Comparison of ENCODE assay signal across 32 cellular contexts in genomic region chr20:37881601-37882343, GRCh38. TPM values are rescaled to one million over a fixed set of nuclear protein-coding genes. Genes with fewer than 3 reads are reported as not detected.
DNase-seq lines count a peak whose midpoint lies in the region; FAIRE-seq and TF ChIP-seq lines count a peak whose summit lies in the region.
"Had no signal": no experiment of that assay in that cellular context is flagged by ENCODE, and none has a peak within 500 bp of the region (broad histone marks: within the 10 kb centered on the region; RNA-seq: fewer than 3 reads in every experiment).

No MANE protein-coding gene starts in this region.

- H2BK15ac ChIP-seq in H1 (ENCODE audit: low read length) = no peak overlapping the region

- no peak overlapping the region; the same call in 1 of the 2 replicates for H4K8ac ChIP-seq in H1 (ENCODE audit: extremely low read depth, insufficient read depth, low read length)

- CTCF ChIA-PET in H1 (lab: Charles Lee; ENCODE audit: partially characterized antibody) = interaction anchor here (0.6 to 2.6 kb wide), 6 partner anchors 10 to 295 kb away, joined by 3 to 9 read pairs (median 4); no protein-coding TSS in a partner anchor

- no peak overlapping the region for H2BK5ac ChIP-seq in H1 (ENCODE audit: low read depth, low read length)

- H3K27me3 ChIP-seq in H1 (replicated peaks in 1 of 4; ENCODE audit: control insufficient read depth in 3 of 4, extremely low read depth in 1 of 4, insufficient read depth in 3 of 4, low read length in 3 of 4) = 0 out of 7 replicates have a peak, but pooled peaks cover 0 to 2% (median 0%) of the 10 kb centered on the region in 4 experiments
- peaks cover 0 to 4% (median 0%) of the 10 kb centered on the region in 4 donors for H3K27me3 ChIP-seq in esophagus muscularis mucosa
- H3K27me3 ChIP-seq: adrenal gland, BLaER1, brain microvascular endothelial cell, ovary, stomach had no signal

- no peak overlapping the region for H2BK20ac ChIP-seq in H1 (ENCODE audit: low read length)

- no peak overlapping the region for H3K23ac ChIP-seq in H1 (ENCODE audit: insufficient read length)

- TF ChIP-seq POLR2A in H1 (IDR thresholded peaks at IDR 0.05; ENCODE audit: control extremely low read depth in 1 of 2, low read depth in 2 of 2, low read length in 2 of 2) (no peak), esophagus muscularis mucosa (IDR thresholded peaks at IDR 0.05; ENCODE audit: low read depth) (no peak)

- intact Hi-C loops in esophagus muscularis mucosa (cut with DNase I) = no loop called here

- H3K36me3 Mint-ChIP-seq in type B pancreatic cell = no peaks in the 10 kb centered on the region
- H3K36me3 Mint-ChIP-seq: mesothelial cell of epicardium; naive thymus-derived CD8-positive, alpha-beta T cell had no signal

- no peak overlapping the region for H2AK5ac ChIP-seq in H1 (ENCODE audit: low read depth, low read length)

- H3K4me1 ChIP-seq in H1 (replicated peaks in 1 of 4; ENCODE audit: control insufficient read depth in 3 of 4, insufficient read depth in 4 of 4, low read length in 3 of 4) = peaks cover 0 to 3% (median 0%) of the 10 kb centered on the region in 4 experiments; a peak in 1 of 7 replicates
- peaks cover 5 to 16% (median 7%) of the 10 kb centered on the region in 4 donors for H3K4me1 ChIP-seq in esophagus muscularis mucosa
- H3K4me1 ChIP-seq: adrenal gland, tibial artery had no signal

- H3K56ac ChIP-seq in H1 (replicated peaks; ENCODE audit: insufficient read length, low read depth, low read length) = no peak overlapping the region

- no peak overlapping the region for H4K5ac ChIP-seq in H1 (ENCODE audit: insufficient read length, low read depth, low read length)

- 93% methylated on average over 21 of the region's 22 CpGs; no CpG with 5 or more reads in 1 of the 2 experiments for WGBS in H1 (ENCODE audit: extremely low coverage in 1 of 2, insufficient coverage in 1 of 2, insufficient read length in 1 of 2, insufficient replicate concordance in 2 of 2, low coverage in 1 of 2, low lambda C conversion rate in 2 of 2, missing lambda C conversion rate in 1 of 2), 2 experiments
- WGBS in esophagus muscularis mucosa = 86% methylated on average over 21 of the region's 22 CpGs

- H4K20me1 ChIP-seq in H1 (replicated peaks in 1 of 2; ENCODE audit: control insufficient read depth in 1 of 2, insufficient read depth in 2 of 2, low read length in 2 of 2) = no peaks in the 10 kb centered on the region
- H4K20me1 ChIP-seq: BLaER1 had no signal

- no peak for TF ChIP-seq EP300 in H1 (IDR thresholded peaks at IDR 0.05; ENCODE audit: borderline replicate concordance in 1 of 2, low read depth in 2 of 2, low read length in 2 of 2)
- TF ChIP-seq EP300 in esophagus muscularis mucosa (IDR thresholded peaks at IDR 0.05) = no peak

- no peak overlapping the region for H3K9ac ChIP-seq in H1 (replicated peaks in 1 of 4; ENCODE audit: extremely low read depth in 1 of 4, low read depth in 3 of 4, low read length in 3 of 4)
- H3K9ac ChIP-seq: BLaER1 had no signal

- H3K18ac ChIP-seq in H1 (ENCODE audit: extremely low read depth, low read length) = no peak overlapping the region; the same call in 1 of the 2 replicates

- H3K4me3 ChIP-seq in H1 (ENCODE audit: extremely low read depth in 1 of 4, insufficient read depth in 2 of 4, low read depth in 3 of 4, low read length in 4 of 4) (no peak overlapping the region), esophagus muscularis mucosa (no peak overlapping the region)
- H3K4me3 ChIP-seq: adrenal gland, BLaER1, ovary, PC-9, stomach, tibial artery had no signal

- H3K27ac ChIP-seq in H1 (ENCODE audit: low read depth, low read length) (no peak overlapping the region), esophagus muscularis mucosa (replicated peaks in 1 of 4) (no peak overlapping the region)
- H3K27ac ChIP-seq: adrenal gland, BLaER1, brain microvascular endothelial cell, epithelial cell of prostate, ovary, PC-9, stomach, tibial artery had no signal

- H2BK120ac ChIP-seq in H1 (replicated peaks; ENCODE audit: low read depth, low read length) = no peak overlapping the region

- H3K4me3 Mint-ChIP-seq in type B pancreatic cell = no peak overlapping the region
- H3K4me3 Mint-ChIP-seq: activated naive CD4-positive, alpha-beta T cell treated with anti-CD3 and anti-CD28 coated beads for 36 hours; activated T-helper 1 cell treated with anti-CD3 and anti-CD28 coated beads, Interleukin-12 subunit alpha, Interleukin-12 subunit beta, Interleukin-2, Interleukin-4 antibody, amounts not matched to agents 30 ng/mL and 10 ng/mL and 1 ng/mL, durations not matched to agents 14 hours and 24 hours and 36 hours; IgD-negative memory B cell; mesothelial cell of epicardium; naive thymus-derived CD8-positive, alpha-beta T cell had no signal

- TF ChIP-seq CTCF in H1 (IDR thresholded peaks at IDR 0.05; ENCODE audit: control extremely low read depth in 1 of 3, insufficient read depth in 1 of 3, low read depth in 1 of 3, low read length in 3 of 3) (no peak), type B pancreatic cell (conservative IDR thresholded peaks at IDR 0.05) (no peak), esophagus muscularis mucosa (IDR thresholded peaks at IDR 0.05) (no peak)

- H3K14ac ChIP-seq in H1 (ENCODE audit: insufficient read length) = no peak overlapping the region

- H3K27ac Mint-ChIP-seq in type B pancreatic cell = peak overlapping the region; percentile 42
- H3K27ac Mint-ChIP-seq: activated naive CD4-positive, alpha-beta T cell treated with anti-CD3 and anti-CD28 coated beads for 36 hours; activated T-helper 1 cell treated with anti-CD3 and anti-CD28 coated beads, Interleukin-12 subunit alpha, Interleukin-12 subunit beta, Interleukin-2, Interleukin-4 antibody, amounts not matched to agents 30 ng/mL and 10 ng/mL and 1 ng/mL, durations not matched to agents 14 hours and 24 hours and 36 hours; IgD-negative memory B cell; mesothelial cell of epicardium had no signal

- H3K36me3 ChIP-seq in H1 (ENCODE audit: control insufficient read depth in 2 of 4, insufficient read depth in 4 of 4, low read length in 3 of 4) = no peaks in the 10 kb centered on the region
- H3K36me3 ChIP-seq in esophagus muscularis mucosa = no peaks in the 10 kb centered on the region
- H3K36me3 ChIP-seq: adrenal gland, BLaER1, brain microvascular endothelial cell, ovary, stomach, tibial artery had no signal

- H3K9me3 ChIP-seq in H1 (ENCODE audit: insufficient read depth in 2 of 2, low read depth in 1 of 2, low read length in 1 of 2) = no peaks in the 10 kb centered on the region
- H3K9me3 ChIP-seq in esophagus muscularis mucosa = no peaks in the 10 kb centered on the region
- H3K9me3 ChIP-seq: adrenal gland, BLaER1, Caco-2, ovary, stomach, tibial artery had no signal

- no peak for TF ChIP-seq RAD21 in H1 (IDR thresholded peaks at IDR 0.05 in 1 of 2, conservative IDR thresholded peaks at IDR 0.05 in 1 of 2; ENCODE audit: low read depth in 2 of 2, low read length in 2 of 2)

- H4K91ac ChIP-seq in H1 (replicated peaks; ENCODE audit: insufficient read length, low read length) = no peak overlapping the region

- no peaks in the 10 kb centered on the region for H3K79me2 ChIP-seq in H1 (ENCODE audit: control insufficient read depth in 1 of 2, insufficient read depth in 2 of 2, low read length in 2 of 2)

- no peak overlapping the region for H3K4me2 ChIP-seq in H1 (ENCODE audit: insufficient read depth in 1 of 2, low read depth in 2 of 2, low read length in 2 of 2)
- H3K4me2 ChIP-seq: BLaER1, PC-9 had no signal

- H3K4ac ChIP-seq in H1 (replicated peaks; ENCODE audit: insufficient read length, low read depth, low read length) = no peak overlapping the region

- no peak overlapping the region for H2AFZ ChIP-seq in H1 (ENCODE audit: low read length)
- H2AFZ ChIP-seq: PC-9 had no signal

- no peaks in the 10 kb centered on the region for H3K27me3 Mint-ChIP-seq in type B pancreatic cell
- H3K27me3 Mint-ChIP-seq: IgD-negative memory B cell had no signal

- FAIRE-seq in H1 (lab: Jason Lieb, UNC) = no peak
- FAIRE-seq: H54, small intestine had no signal

- H2BK12ac ChIP-seq in H1 (ENCODE audit: low read depth, low read length) = 0 out of 2 replicates have a peak overlapping the region, but pooled peaks have one; percentile 17

- POLR2A ChIA-PET in H1 (lab: Charles Lee; ENCODE audit: partially characterized antibody) = no interaction called here

- H3K23me2 ChIP-seq in H1 (ENCODE audit: low read depth, low read length) = no peaks in the 10 kb centered on the region

- H3K4me1 Mint-ChIP-seq in type B pancreatic cell (ENCODE audit: unreplicated experiment) = peaks cover 29% of the 10 kb centered on the region
- H3K4me1 Mint-ChIP-seq: IgD-negative memory B cell had no signal

- H3K9me3 Mint-ChIP-seq in type B pancreatic cell = no peaks in the 10 kb centered on the region
- H3K9me3 Mint-ChIP-seq: activated naive CD4-positive, alpha-beta T cell treated with anti-CD3 and anti-CD28 coated beads for 36 hours; activated T-helper 1 cell treated with anti-CD3 and anti-CD28 coated beads, Interleukin-12 subunit alpha, Interleukin-12 subunit beta, Interleukin-2, Interleukin-4 antibody, amounts not matched to agents 30 ng/mL and 10 ng/mL and 1 ng/mL, durations not matched to agents 14 hours and 24 hours and 36 hours; IgD-negative memory B cell; mesothelial cell of epicardium; naive thymus-derived CD8-positive, alpha-beta T cell had no signal

- H3K79me1 ChIP-seq in H1 (ENCODE audit: low read depth, low read length) = no peaks in the 10 kb centered on the region

- DNase-seq in NCI-H82 (lab: John Stamatoyannopoulos, UW) (peak; percentile 44), NCI-H82 treated with DMSO at 0.1 percent for 48 hours (lab: John Stamatoyannopoulos, UW; ENCODE audit: unreplicated experiment) (no peak), NCI-H69 (lab: John Stamatoyannopoulos, UW) (peak; percentile 72), H1 (ENCODE audit: low read depth in 1 of 2, low spot score in 2 of 2) (no peak), type B pancreatic cell (ENCODE audit: extremely low spot score, unreplicated experiment) (no peak), esophagus muscularis mucosa (ENCODE audit: extremely low spot score) (no peak)
- DNase-seq in effector CD4-positive, alpha-beta T cell = no peak
- DNase-seq: ACHN; activated CD4-positive, alpha-beta T cell treated with anti-CD3 and anti-CD28 coated beads, Interleukin-2, amount 50 U/mL, for 4 hours; activated naive CD4-positive, alpha-beta T cell treated with anti-CD3 and anti-CD28 coated beads for 36 hours; adrenal gland; brain microvascular endothelial cell; head of caudate nucleus; naive thymus-derived CD8-positive, alpha-beta T cell; NCI-H2029; NK-92 treated with Interleukin-12 subunit alpha and Interleukin-12 subunit beta, amount 100 ng/mL, for 24 hours; ovary; stimulated activated CD4-positive, alpha-beta T cell treated with anti-CD3 and anti-CD28 coated beads, Interleukin-1b, Interleukin-23, amount 100 ng/mL, for 48 hours; stimulated activated CD8-positive, alpha-beta memory T cell treated with anti-CD3 and anti-CD28 coated beads, Interleukin-4, amount 100 ng/mL, for 48 hours; stomach; SW 1271; tibial artery had no signal

RNA-seq across cellular contexts. Expression of gene VSTM2L, which starts 21.2 kb away (rescaled TPM):
- total RNA-seq in H1 (2021; fragmentation: NEBNext Ultra II Directional; extraction: Animal tissue kit (Norgen Biotek cat#: 25700)) = 1.3 and 1.6 TPM in 2 replicates
- polyA plus RNA-seq in H1 (2011; rRNA removed) = 2.6 and 3.2 TPM in 2 replicates
- 1.8 TPM for polyA plus RNA-seq in H1 (2011; cell fraction: cytosol; rRNA removed)
- polyA plus RNA-seq in H1 (2011; cell fraction: nucleus; rRNA removed) = 1.5 TPM
- 0.87 to 2.5 TPM (median 1.9 TPM) in 4 replicates for polyA plus RNA-seq in H1 (2012, experiment 1 of 2)
- polyA plus RNA-seq in H1 (2012, experiment 2 of 2) = 1.5 TPM
- polyA plus RNA-seq in H1 (2013, experiment 1 of 2) = 1.6 TPM
- 1.7 TPM for polyA plus RNA-seq in H1 (2013, experiment 2 of 2)
- polyA minus RNA-seq in H1 (2011; rRNA and poly(A)+ RNA removed) = 0.27 and 0.32 TPM in 2 replicates
- polyA minus RNA-seq in H1 (2011; cell fraction: cytosol; rRNA and poly(A)+ RNA removed) = not detected
- polyA minus RNA-seq in H1 (2011; cell fraction: nucleus; rRNA and poly(A)+ RNA removed) = 0.60 TPM
- total RNA-seq in type B pancreatic cell (ENCODE audit: low replicate concordance) = 11.4 and 11.6 TPM in 2 replicates
- 10 to 100 TPM in 2 of 4 donors, 1 to 10 TPM in 2; 7.5 to 11.7 (median 10.1) TPM for total RNA-seq in esophagus muscularis mucosa
- total RNA-seq: activated naive CD4-positive, alpha-beta T cell treated with anti-CD3 and anti-CD28 coated beads for 36 hours; Caco-2; naive thymus-derived CD8-positive, alpha-beta T cell; NCI-H460 had no signal
- polyA plus RNA-seq: IgD-negative memory B cell; naive thymus-derived CD8-positive, alpha-beta T cell had no signal

Comparison
In these comparisons a context has a peak if more than half of its experiments do, and no peak if none do; other contexts are left out.
1. DNase-seq: peak in NCI-H82 (single experiment) and NCI-H69 (single experiment); none in NCI-H82 treated with DMSO at 0.1 percent for 48 hours (single experiment), H1 (0 of 2), type B pancreatic cell (single experiment), esophagus muscularis mucosa (single experiment) and effector CD4-positive, alpha-beta T cell (single experiment).